In the genomic region with DNA sequence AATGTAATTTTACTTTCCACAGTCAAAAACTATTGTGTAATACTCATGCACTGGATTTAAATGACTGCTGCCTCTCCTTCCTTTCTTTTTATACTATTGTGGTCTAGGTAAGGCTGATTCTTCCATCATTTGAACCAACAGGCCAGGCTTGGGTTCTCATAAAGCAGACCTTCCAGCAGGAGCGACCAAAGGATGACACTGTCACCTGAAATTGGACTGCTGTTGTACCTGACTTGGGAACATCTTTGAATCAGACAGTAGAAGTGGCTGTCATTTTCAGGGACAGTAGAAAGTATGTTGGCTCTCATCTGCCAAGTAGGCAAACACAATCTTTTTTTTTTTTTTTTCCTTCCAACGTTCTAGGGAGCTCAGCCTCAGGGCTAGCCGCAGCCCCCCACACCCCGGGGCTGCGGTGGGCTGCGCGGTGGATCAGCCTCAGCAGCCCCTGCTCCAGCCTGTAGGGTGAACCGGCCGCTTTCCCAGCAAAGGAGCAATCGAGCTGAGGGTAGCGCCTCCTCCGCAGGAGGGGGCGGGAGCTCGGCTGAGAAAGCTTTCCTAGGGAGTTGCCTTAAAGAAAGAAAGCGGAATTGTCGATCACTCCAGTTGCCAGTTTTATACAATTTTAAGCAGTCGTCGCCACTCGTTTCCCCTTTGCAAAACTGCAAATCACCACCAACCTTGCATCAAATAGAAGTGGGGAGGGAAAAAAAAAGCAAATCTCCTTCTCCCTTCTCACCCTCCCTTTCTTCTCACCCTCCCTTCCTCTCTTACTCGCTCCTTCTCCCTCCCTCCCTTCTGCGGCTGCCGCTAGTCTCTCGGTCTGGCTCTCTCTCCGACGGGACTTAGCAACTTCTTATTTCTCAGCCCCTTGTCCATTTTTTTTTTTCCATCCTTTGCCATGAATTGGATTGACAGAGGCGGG, we compare ENCODE assay signal across 8 cellular contexts. TPM values are rescaled to one million over a fixed set of nuclear protein-coding genes. Genes with fewer than 3 reads are reported as not detected.
DNase-seq lines count a peak whose midpoint lies in the region; ATAC-seq and TF ChIP-seq lines count a peak whose summit lies in the region.

A gene (plus strand): TSS at position 807 of the 922 bp plus-strand sequence. CDS start 748 bp downstream, outside the sequence.

- peak; percentile 35 to 61 (median 52) for ATAC-seq in heart left ventricle
- no peak for ATAC-seq in GM19351 (IDR thresholded peaks at IDR 0.05; ENCODE audit: unreplicated experiment)
- no peak for ATAC-seq in activated CD4-positive, CD25-positive, alpha-beta regulatory T cell treated with anti-CD3 and anti-CD28 coated beads, Interleukin-2, amount 50 U/mL, for 24 hours

- H3K4me3 ChIP-seq in LNCaP clone FGC (ENCODE audit: low read depth, low read length) (peak within 1 kb of the TSS; percentile 54), adrenal gland (peak within 1 kb of the TSS in 2 of 4 donors; percentile 26 to 68), heart left ventricle (peak within 1 kb of the TSS; percentile 62 to 88 (median 76))

- TF ChIP-seq POLR2A in adrenal gland (IDR thresholded peaks at IDR 0.05) (no peak), heart left ventricle (IDR thresholded peaks at IDR 0.05) (no peak)

- 1 to 2% (median 1%) methylated on average over 22 to 26 of the region's 26 CpGs for WGBS in adrenal gland, 4 donors
- 0 to 2% (median 1%) methylated on average over 25 to 26 of the region's 26 CpGs for WGBS in heart left ventricle, 4 donors

- no peak for TF ChIP-seq CTCF in LNCaP clone FGC (IDR thresholded peaks at IDR 0.05; ENCODE audit: control insufficient read depth, extremely low read depth, insufficient read depth)
- peak in 3 of 6 experiments; percentile 8 to 31 (median 17) for TF ChIP-seq CTCF in adrenal gland (IDR thresholded peaks at IDR 0.05)
- peak in 6 of 12 donors; percentile 4 to 32 (median 22) for TF ChIP-seq CTCF in heart left ventricle (IDR thresholded peaks at IDR 0.05)

- H3K9me3 ChIP-seq in adrenal gland (replicated peaks in 1 of 3) (no peaks in the 10 kb centered on the region), heart left ventricle (no peaks in the 10 kb centered on the region)

- peak within 1 kb of the TSS in 2 of 5 donors; percentile 70 to 74 for H3K27ac ChIP-seq in adrenal gland
- H3K27ac ChIP-seq in heart left ventricle: peak within 1 kb of the TSS; percentile 88 to 98 (median 96)

- intact Hi-C loops in adrenal gland (cut with DNase I) (no loop called here), heart left ventricle (cut with DNase I) (loop anchor here in 8 of 10 donors (2.0 to 10.0 kb wide), 16 partner anchors 41 to 626 kb away; no protein-coding TSS in a partner anchor)

- DNase-seq in CMK (ENCODE audit: low read depth): peak; percentile 33
- no peak for DNase-seq in LNCaP clone FGC (ENCODE audit: low read depth)
- peak; percentile 18 to 57 (median 28) for DNase-seq in adrenal gland
- DNase-seq in heart left ventricle: peak; percentile 68 to 86 (median 83)
- peak in 42 of 56 donors; percentile 2 to 69 (median 31) for DNase-seq in nucleus accumbens (lab: John Stamatoyannopoulos, UW)
- no peak for DNase-seq in effector CD4-positive, alpha-beta T cell

- H3K36me3 ChIP-seq in adrenal gland (replicated peaks in 1 of 2) (no peaks in the 10 kb centered on the region), heart left ventricle (no peaks in the 10 kb centered on the region)

- H3K27me3 ChIP-seq in adrenal gland (peaks cover 5% of the 10 kb centered on the region), heart left ventricle (peaks cover 0 to 16% (median 0%) of the 10 kb centered on the region in 9 donors)

- H3K4me1 ChIP-seq in adrenal gland (replicated peaks in 1 of 2) (peaks cover 0 to 3% of the 10 kb centered on the region in 2 donors), heart left ventricle (peaks cover 0 to 25% (median 5%) of the 10 kb centered on the region in 12 donors)

RNA-seq across cellular contexts. Expression of the gene that starts here (rescaled TPM):
- total RNA-seq in adrenal gland: 1 to 10 TPM in 6 of 8 donors, under 1 TPM in 2; 0.61 to 2.0 (median 1.5) TPM
- 1 to 10 TPM in 2 of 3 donors, under 1 TPM in 1; 0.97 to 1.3 (median 1.2) TPM for polyA plus RNA-seq in adrenal gland
- total RNA-seq in heart left ventricle: 100 to 1,000 TPM; 129 to 295 (median 214) TPM
- 10 to 100 TPM; 44.5 to 46.7 TPM for polyA plus RNA-seq in heart left ventricle

Comparison
In these comparisons a context has a peak if more than half of its experiments do, and no peak if none do; other contexts are left out.
1. RNA of the gene that starts here (total RNA-seq): 129 to 295 TPM in heart left ventricle; 0.61 to 2.0 TPM in adrenal gland; every median in the first group is over 10 times any median in the second.
2. RNA of the gene that starts here (polyA plus RNA-seq): 44.5 to 46.7 TPM in heart left ventricle; 0.97 to 1.3 TPM in adrenal gland; every median in the first group is over 10 times any median in the second.
3. DNase-seq: peak in CMK (single experiment), adrenal gland (7 of 7), heart left ventricle (5 of 5) and nucleus accumbens (42 of 56); none in LNCaP clone FGC (single experiment) and effector CD4-positive, alpha-beta T cell (single experiment).
4. ATAC-seq: peak in heart left ventricle (4 of 4); none in GM19351 (single experiment) and activated CD4-positive, CD25-positive, alpha-beta regulatory T cell treated with anti-CD3 and anti-CD28 coated beads, Interleukin-2, amount 50 U/mL, for 24 hours (0 of 2).
5. intact Hi-C loops: an anchor here in heart left ventricle (2.0 to 10.0 kb wide); none called in adrenal gland.